Comparison of ENCODE assay signal across 1 cellular context in genomic region chrX:131854586-131854985, GRCh38.
TF ChIP-seq lines count a peak whose summit lies in the region.

No MANE protein-coding gene starts in this region.

TF ChIP-seq in GM12878, 131 proteins besides CTCF, POLR2A, EP300 and RAD21:
- TF ChIP-seq SMC3 (IDR thresholded peaks at IDR 0.05; ENCODE audit: borderline replicate concordance, low read length) (peak; percentile 29; the same call in 1 of the 2 replicates), FOXM1 (IDR thresholded peaks at IDR 0.05; ENCODE audit: low read depth, low read length) (no peak), ZNF384 (IDR thresholded peaks at IDR 0.05; ENCODE audit: borderline replicate concordance, low read depth, low read length) (peak; percentile 50; the same call in 1 of the 2 replicates), HCFC1 (IDR thresholded peaks at IDR 0.05; ENCODE audit: low read length) (no peak)
